ENCODE assay signal across 1 cellular context in the genomic region with DNA sequence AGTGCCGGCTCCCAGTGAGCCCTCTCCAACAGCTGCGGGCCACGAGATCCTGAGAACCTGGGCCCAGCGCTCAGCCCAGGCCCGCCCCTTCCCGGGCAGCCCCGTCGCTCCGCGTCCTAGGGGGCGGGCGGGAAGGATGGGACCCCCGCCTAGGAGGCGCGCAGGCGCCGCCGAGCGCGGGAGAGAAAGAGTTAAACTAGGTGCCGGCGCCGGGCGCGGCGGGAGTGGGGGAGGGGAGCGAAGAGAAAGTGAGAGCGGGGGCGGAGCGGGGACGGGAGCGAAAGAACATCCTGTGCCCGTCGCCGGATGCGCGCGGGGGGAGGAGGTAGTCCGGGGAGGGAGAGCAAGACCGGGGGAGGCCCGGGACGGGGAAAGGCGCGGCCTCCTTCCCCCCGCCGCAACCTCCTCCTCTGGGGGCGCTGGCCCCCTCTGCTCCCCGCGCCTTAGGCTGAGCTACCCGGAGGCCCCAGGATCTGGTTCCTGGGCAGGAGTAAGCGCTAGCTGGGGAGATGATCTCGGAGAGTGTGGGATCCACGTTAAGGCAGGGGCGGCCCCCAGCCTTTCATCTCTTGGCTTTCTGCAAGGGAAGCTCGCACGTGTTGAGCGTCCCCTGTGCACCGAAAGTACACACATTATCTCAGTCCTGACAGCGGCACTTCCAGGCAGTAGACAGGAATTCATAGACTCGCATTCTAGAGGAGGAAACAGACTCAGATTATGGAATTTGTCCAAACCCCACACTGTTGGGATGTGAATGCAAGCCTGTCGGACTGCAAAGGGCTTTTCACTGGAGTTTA.
TF ChIP-seq lines count a peak whose summit lies in the region.

No MANE protein-coding gene starts in this region.

TF ChIP-seq in K562, 482 proteins besides CTCF, POLR2A, EP300 and RAD21 (continued from another document and continues in another):
- TF ChIP-seq, protein P1, sequence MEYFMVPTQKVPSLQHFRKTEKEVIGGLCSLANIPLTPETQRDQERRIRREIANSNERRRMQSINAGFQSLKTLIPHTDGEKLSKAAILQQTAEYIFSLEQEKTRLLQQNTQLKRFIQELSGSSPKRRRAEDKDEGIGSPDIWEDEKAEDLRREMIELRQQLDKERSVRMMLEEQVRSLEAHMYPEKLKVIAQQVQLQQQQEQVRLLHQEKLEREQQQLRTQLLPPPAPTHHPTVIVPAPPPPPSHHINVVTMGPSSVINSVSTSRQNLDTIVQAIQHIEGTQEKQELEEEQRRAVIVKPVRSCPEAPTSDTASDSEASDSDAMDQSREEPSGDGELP (CRISPR knock-in tag; IDR thresholded peaks at IDR 0.05; ENCODE audit: borderline replicate concordance) = peak; percentile 92
- TF ChIP-seq SMARCA5 (IDR thresholded peaks at IDR 0.05) (no peak), MCM5 (IDR thresholded peaks at IDR 0.05; ENCODE audit: low read depth) (no peak), ZFP1 (CRISPR knock-in tag; IDR thresholded peaks at IDR 0.05) (no peak), HMG20B (CRISPR knock-in tag; IDR thresholded peaks at IDR 0.05) (no peak), ZKSCAN3 (CRISPR knock-in tag; IDR thresholded peaks at IDR 0.05) (no peak), MTF1 (CRISPR knock-in tag; IDR thresholded peaks at IDR 0.05; ENCODE audit: borderline replicate concordance) (no peak), XRCC3 (IDR thresholded peaks at IDR 0.05) (no peak), SIN3B (IDR thresholded peaks at IDR 0.05; ENCODE audit: low read depth) (no peak), SUPT5H (IDR thresholded peaks at IDR 0.05) (peak; percentile 79), ASH1L (IDR thresholded peaks at IDR 0.05; ENCODE audit: borderline replicate concordance, low read depth, partially characterized antibody) (no peak), ILF3 (IDR thresholded peaks at IDR 0.05; ENCODE audit: borderline replicate concordance) (no peak), SMARCB1 (IDR thresholded peaks at IDR 0.05; ENCODE audit: insufficient read length, low read depth) (no peak), RFX7 (CRISPR knock-in tag; IDR thresholded peaks at IDR 0.05) (no peak), BCL6 (CRISPR knock-in tag; IDR thresholded peaks at IDR 0.05) (no peak), PTRF (tag; IDR thresholded peaks at IDR 0.05) (no peak), ZKSCAN8 (CRISPR knock-in tag; IDR thresholded peaks at IDR 0.05) (no peak), ZNF431 (CRISPR knock-in tag; IDR thresholded peaks at IDR 0.05) (0 out of 2 replicates have a peak, but pooled peaks have one; percentile 19), SMAD2 (IDR thresholded peaks at IDR 0.05; ENCODE audit: low read depth, low read length) (no peak), POU5F1 (IDR thresholded peaks at IDR 0.05; ENCODE audit: borderline replicate concordance, low read depth, low read length, partially characterized antibody) (no peak), CEBPB (tag; IDR thresholded peaks at IDR 0.05) (no peak)
- TF ChIP-seq, protein P2, sequence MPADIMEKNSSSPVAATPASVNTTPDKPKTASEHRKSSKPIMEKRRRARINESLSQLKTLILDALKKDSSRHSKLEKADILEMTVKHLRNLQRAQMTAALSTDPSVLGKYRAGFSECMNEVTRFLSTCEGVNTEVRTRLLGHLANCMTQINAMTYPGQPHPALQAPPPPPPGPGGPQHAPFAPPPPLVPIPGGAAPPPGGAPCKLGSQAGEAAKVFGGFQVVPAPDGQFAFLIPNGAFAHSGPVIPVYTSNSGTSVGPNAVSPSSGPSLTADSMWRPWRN (IDR thresholded peaks at IDR 0.05; ENCODE audit: low read depth) = no peak; the same call in 1 of the 2 replicates
- TF ChIP-seq, protein P3, sequence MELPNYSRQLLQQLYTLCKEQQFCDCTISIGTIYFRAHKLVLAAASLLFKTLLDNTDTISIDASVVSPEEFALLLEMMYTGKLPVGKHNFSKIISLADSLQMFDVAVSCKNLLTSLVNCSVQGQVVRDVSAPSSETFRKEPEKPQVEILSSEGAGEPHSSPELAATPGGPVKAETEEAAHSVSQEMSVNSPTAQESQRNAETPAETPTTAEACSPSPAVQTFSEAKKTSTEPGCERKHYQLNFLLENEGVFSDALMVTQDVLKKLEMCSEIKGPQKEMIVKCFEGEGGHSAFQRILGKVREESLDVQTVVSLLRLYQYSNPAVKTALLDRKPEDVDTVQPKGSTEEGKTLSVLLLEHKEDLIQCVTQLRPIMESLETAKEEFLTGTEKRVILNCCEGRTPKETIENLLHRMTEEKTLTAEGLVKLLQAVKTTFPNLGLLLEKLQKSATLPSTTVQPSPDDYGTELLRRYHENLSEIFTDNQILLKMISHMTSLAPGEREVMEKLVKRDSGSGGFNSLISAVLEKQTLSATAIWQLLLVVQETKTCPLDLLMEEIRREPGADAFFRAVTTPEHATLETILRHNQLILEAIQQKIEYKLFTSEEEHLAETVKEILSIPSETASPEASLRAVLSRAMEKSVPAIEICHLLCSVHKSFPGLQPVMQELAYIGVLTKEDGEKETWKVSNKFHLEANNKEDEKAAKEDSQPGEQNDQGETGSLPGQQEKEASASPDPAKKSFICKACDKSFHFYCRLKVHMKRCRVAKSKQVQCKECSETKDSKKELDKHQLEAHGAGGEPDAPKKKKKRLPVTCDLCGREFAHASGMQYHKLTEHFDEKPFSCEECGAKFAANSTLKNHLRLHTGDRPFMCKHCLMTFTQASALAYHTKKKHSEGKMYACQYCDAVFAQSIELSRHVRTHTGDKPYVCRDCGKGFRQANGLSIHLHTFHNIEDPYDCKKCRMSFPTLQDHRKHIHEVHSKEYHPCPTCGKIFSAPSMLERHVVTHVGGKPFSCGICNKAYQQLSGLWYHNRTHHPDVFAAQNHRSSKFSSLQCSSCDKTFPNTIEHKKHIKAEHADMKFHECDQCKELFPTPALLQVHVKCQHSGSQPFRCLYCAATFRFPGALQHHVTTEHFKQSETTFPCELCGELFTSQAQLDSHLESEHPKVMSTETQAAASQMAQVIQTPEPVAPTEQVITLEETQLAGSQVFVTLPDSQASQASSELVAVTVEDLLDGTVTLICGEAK (IDR thresholded peaks at IDR 0.05) = peak; percentile 78
- TF ChIP-seq, protein P3 (CRISPR knock-in tag; IDR thresholded peaks at IDR 0.05) = no peak
- TF ChIP-seq, protein P4, sequence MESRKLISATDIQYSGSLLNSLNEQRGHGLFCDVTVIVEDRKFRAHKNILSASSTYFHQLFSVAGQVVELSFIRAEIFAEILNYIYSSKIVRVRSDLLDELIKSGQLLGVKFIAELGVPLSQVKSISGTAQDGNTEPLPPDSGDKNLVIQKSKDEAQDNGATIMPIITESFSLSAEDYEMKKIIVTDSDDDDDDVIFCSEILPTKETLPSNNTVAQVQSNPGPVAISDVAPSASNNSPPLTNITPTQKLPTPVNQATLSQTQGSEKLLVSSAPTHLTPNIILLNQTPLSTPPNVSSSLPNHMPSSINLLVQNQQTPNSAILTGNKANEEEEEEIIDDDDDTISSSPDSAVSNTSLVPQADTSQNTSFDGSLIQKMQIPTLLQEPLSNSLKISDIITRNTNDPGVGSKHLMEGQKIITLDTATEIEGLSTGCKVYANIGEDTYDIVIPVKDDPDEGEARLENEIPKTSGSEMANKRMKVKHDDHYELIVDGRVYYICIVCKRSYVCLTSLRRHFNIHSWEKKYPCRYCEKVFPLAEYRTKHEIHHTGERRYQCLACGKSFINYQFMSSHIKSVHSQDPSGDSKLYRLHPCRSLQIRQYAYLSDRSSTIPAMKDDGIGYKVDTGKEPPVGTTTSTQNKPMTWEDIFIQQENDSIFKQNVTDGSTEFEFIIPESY (CRISPR knock-in tag; IDR thresholded peaks at IDR 0.05) = no peak
- TF ChIP-seq, protein P5, sequence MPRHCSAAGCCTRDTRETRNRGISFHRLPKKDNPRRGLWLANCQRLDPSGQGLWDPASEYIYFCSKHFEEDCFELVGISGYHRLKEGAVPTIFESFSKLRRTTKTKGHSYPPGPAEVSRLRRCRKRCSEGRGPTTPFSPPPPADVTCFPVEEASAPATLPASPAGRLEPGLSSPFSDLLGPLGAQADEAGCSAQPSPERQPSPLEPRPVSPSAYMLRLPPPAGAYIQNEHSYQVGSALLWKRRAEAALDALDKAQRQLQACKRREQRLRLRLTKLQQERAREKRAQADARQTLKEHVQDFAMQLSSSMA (CRISPR knock-in tag; IDR thresholded peaks at IDR 0.05) = no peak
- TF ChIP-seq, protein P6, sequence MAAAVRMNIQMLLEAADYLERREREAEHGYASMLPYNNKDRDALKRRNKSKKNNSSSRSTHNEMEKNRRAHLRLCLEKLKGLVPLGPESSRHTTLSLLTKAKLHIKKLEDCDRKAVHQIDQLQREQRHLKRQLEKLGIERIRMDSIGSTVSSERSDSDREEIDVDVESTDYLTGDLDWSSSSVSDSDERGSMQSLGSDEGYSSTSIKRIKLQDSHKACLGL (CRISPR knock-in tag; IDR thresholded peaks at IDR 0.05; ENCODE audit: borderline replicate concordance, poor library complexity, severe bottlenecking) = peak; percentile 33
- TF ChIP-seq, protein P7, sequence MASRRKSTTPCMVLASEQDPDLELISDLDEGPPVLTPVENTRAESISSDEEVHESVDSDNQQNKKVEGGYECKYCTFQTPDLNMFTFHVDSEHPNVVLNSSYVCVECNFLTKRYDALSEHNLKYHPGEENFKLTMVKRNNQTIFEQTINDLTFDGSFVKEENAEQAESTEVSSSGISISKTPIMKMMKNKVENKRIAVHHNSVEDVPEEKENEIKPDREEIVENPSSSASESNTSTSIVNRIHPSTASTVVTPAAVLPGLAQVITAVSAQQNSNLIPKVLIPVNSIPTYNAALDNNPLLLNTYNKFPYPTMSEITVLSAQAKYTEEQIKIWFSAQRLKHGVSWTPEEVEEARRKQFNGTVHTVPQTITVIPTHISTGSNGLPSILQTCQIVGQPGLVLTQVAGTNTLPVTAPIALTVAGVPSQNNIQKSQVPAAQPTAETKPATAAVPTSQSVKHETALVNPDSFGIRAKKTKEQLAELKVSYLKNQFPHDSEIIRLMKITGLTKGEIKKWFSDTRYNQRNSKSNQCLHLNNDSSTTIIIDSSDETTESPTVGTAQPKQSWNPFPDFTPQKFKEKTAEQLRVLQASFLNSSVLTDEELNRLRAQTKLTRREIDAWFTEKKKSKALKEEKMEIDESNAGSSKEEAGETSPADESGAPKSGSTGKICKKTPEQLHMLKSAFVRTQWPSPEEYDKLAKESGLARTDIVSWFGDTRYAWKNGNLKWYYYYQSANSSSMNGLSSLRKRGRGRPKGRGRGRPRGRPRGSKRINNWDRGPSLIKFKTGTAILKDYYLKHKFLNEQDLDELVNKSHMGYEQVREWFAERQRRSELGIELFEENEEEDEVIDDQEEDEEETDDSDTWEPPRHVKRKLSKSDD (conservative IDR thresholded peaks at IDR 0.05; ENCODE audit: low read length) = 0 out of 2 replicates have a peak, but pooled peaks have one; percentile 53
- TF ChIP-seq, protein P8, sequence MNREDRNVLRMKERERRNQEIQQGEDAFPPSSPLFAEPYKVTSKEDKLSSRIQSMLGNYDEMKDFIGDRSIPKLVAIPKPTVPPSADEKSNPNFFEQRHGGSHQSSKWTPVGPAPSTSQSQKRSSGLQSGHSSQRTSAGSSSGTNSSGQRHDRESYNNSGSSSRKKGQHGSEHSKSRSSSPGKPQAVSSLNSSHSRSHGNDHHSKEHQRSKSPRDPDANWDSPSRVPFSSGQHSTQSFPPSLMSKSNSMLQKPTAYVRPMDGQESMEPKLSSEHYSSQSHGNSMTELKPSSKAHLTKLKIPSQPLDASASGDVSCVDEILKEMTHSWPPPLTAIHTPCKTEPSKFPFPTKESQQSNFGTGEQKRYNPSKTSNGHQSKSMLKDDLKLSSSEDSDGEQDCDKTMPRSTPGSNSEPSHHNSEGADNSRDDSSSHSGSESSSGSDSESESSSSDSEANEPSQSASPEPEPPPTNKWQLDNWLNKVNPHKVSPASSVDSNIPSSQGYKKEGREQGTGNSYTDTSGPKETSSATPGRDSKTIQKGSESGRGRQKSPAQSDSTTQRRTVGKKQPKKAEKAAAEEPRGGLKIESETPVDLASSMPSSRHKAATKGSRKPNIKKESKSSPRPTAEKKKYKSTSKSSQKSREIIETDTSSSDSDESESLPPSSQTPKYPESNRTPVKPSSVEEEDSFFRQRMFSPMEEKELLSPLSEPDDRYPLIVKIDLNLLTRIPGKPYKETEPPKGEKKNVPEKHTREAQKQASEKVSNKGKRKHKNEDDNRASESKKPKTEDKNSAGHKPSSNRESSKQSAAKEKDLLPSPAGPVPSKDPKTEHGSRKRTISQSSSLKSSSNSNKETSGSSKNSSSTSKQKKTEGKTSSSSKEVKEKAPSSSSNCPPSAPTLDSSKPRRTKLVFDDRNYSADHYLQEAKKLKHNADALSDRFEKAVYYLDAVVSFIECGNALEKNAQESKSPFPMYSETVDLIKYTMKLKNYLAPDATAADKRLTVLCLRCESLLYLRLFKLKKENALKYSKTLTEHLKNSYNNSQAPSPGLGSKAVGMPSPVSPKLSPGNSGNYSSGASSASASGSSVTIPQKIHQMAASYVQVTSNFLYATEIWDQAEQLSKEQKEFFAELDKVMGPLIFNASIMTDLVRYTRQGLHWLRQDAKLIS (CRISPR knock-in tag; IDR thresholded peaks at IDR 0.05) = peak; percentile 84; the same call in 1 of the 2 replicates
